In genomic region chr3:194280777-194281176, GRCh38 we compare ENCODE assay signal across 24 cellular contexts.
"Had no signal": no experiment of that assay in that cellular context is flagged by ENCODE, and none has a peak within 500 bp of the region (broad histone marks: within the 10 kb centered on the region; RNA-seq: fewer than 3 reads in every experiment).

No MANE protein-coding gene starts in this region.

- H3K36me3 Mint-ChIP-seq: activated naive CD8-positive, alpha-beta T cell; memory B cell had no signal

- H3K27ac ChIP-seq: pancreas, psoas muscle, SK-N-MC, skin epidermis, VCaP had no signal

- H3K27me3 Mint-ChIP-seq: activated naive CD8-positive, alpha-beta T cell had no signal

- H3K36me3 ChIP-seq: pancreas had no signal

- H3K4me1 Mint-ChIP-seq: memory B cell; stimulated activated naive CD8-positive, alpha-beta T cell treated with anti-CD3 and anti-CD28 coated beads, Interleukin-15, amount 100 ng/mL, for 72 hours had no signal

- DNase-seq: activated CD4-positive, alpha-beta T cell treated with anti-CD3 and anti-CD28 coated beads, Interleukin-2, amount 50 U/mL, for 1 hour; activated CD8-positive, alpha-beta T cell treated with anti-CD3 and anti-CD28 coated beads, Interleukin-2, amount 10 ng/mL, durations not matched to agents 7 days and 5 days; activated naive CD4-positive, alpha-beta T cell; cerebellar nuclear complex; effector CD8-positive, alpha-beta T cell; erythroblast; foreskin fibroblast; right cardiac atrium; SHP77 treated with DMSO at 0.1 percent for 48 hours; stimulated activated CD4-positive, alpha-beta T cell treated with anti-CD3 and anti-CD28 coated beads, Interleukin-1b, Interleukin-23, amount 100 ng/mL, for 48 hours; stimulated activated naive CD8-positive, alpha-beta T cell treated with anti-CD3 and anti-CD28 coated beads, Interleukin-15, amount 100 ng/mL, for 72 hours; SW 1271; T-helper 17 cell; trophoblast cell had no signal

- H3K9me3 ChIP-seq: pancreas, psoas muscle had no signal

- FAIRE-seq: astrocyte, pancreas had no signal

- H3K27me3 ChIP-seq: pancreas had no signal

- H3K4me3 ChIP-seq: pancreas, psoas muscle, SK-N-MC, skin epidermis had no signal

- H3K4me3 Mint-ChIP-seq: activated CD8-positive, alpha-beta T cell treated with anti-CD3 and anti-CD28 coated beads, Interleukin-2, amount 10 ng/mL, durations not matched to agents 7 days and 5 days; activated naive CD8-positive, alpha-beta T cell; activated T-helper 1 cell treated with anti-CD3 and anti-CD28 coated beads, Interleukin-12 subunit alpha, Interleukin-12 subunit beta, Interleukin-2, Interleukin-4 antibody, amounts not matched to agents 30 ng/mL and 10 ng/mL and 1 ng/mL, durations not matched to agents 14 hours and 24 hours and 36 hours; dendritic cell treated with granulocyte-macrophage colony-stimulating factor and Interleukin-4, amounts not matched to agents 40 ng/mL and 50 ng/mL, for 4 days; memory B cell; stimulated activated naive CD8-positive, alpha-beta T cell treated with anti-CD3 and anti-CD28 coated beads, Interleukin-15, amount 100 ng/mL, for 72 hours; T-helper 17 cell had no signal

- H3K9me3 Mint-ChIP-seq: activated T-helper 1 cell treated with anti-CD3 and anti-CD28 coated beads, Interleukin-12 subunit alpha, Interleukin-12 subunit beta, Interleukin-2, Interleukin-4 antibody, amounts not matched to agents 30 ng/mL and 10 ng/mL and 1 ng/mL, durations not matched to agents 14 hours and 24 hours and 36 hours; dendritic cell treated with granulocyte-macrophage colony-stimulating factor and Interleukin-4, amounts not matched to agents 40 ng/mL and 50 ng/mL, for 4 days; memory B cell; stimulated activated naive CD8-positive, alpha-beta T cell treated with anti-CD3 and anti-CD28 coated beads, Interleukin-15, amount 100 ng/mL, for 72 hours had no signal

- H3K27ac Mint-ChIP-seq: activated CD8-positive, alpha-beta T cell treated with anti-CD3 and anti-CD28 coated beads, Interleukin-2, amount 10 ng/mL, durations not matched to agents 7 days and 5 days; activated naive CD8-positive, alpha-beta T cell; activated T-helper 1 cell treated with anti-CD3 and anti-CD28 coated beads, Interleukin-12 subunit alpha, Interleukin-12 subunit beta, Interleukin-2, Interleukin-4 antibody, amounts not matched to agents 30 ng/mL and 10 ng/mL and 1 ng/mL, durations not matched to agents 14 hours and 24 hours and 36 hours; dendritic cell treated with granulocyte-macrophage colony-stimulating factor and Interleukin-4, amounts not matched to agents 40 ng/mL and 50 ng/mL, for 4 days; memory B cell; stimulated activated naive CD8-positive, alpha-beta T cell treated with anti-CD3 and anti-CD28 coated beads, Interleukin-15, amount 100 ng/mL, for 72 hours; T-helper 17 cell had no signal
